ENCODE assay signal across 34 cellular contexts in the genomic region with DNA sequence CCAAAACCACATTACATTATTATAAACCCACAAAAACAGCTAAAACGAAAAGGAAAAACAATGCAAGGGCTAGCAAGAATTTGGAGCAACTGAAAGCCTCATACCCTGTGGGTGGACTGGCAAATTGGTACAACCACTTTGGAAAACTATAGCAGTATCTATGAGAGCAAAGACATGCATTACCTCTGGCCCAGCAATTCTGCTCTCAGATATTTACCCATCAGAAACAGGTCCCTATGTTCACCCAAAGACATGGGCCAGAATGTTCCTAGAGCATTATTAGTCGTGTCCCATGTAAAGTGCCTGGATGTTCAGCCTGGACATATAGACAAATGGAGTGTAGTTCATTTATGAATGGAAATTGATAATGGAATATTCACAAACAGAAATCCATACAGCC.
"Had no signal": no experiment of that assay in that cellular context is flagged by ENCODE, and none has a peak within 500 bp of the region (broad histone marks: within the 10 kb centered on the region; RNA-seq: fewer than 3 reads in every experiment).

No MANE protein-coding gene starts in this region.

- H3K4me2 ChIP-seq: KMS-11 had no signal

- H3K9me3 ChIP-seq: MG63 had no signal

- H3K36me3 ChIP-seq: MG63 had no signal

- H3K4me3 ChIP-seq: MG63 had no signal

- H3K9ac ChIP-seq: KMS-11 had no signal

- DNase-seq: Karpas-422, Kasumi-1, MG63, MM.1S, MV-4-11, NCI-H1048, NCI-H1092, NCI-H1092 treated with DMSO at 0.1 percent for 48 hours, NCI-H1105, NCI-H1105 treated with DMSO at 0.1 percent for 48 hours, NCI-H1417, NCI-H1417 treated with DMSO at 0.1 percent for 48 hours, NCI-H1436, NCI-H1436 treated with DMSO at 0.1 percent for 48 hours, NCI-H146, NCI-H1694, NCI-H1694 treated with DMSO at 0.1 percent for 48 hours, NCI-H187, NCI-H187 treated with DMSO at 0.1 percent for 48 hours, NCI-H1930, NCI-H2029, NCI-H2029 treated with DMSO at 0.1 percent for 48 hours, NCI-H2081, NCI-H2081 treated with DMSO at 0.1 percent for 48 hours, NCI-H2107, NCI-H2171, NCI-H2171 treated with DMSO at 0.1 percent for 48 hours, NCI-H2227 treated with DMSO at 0.1 percent for 48 hours, NCI-H226, NCI-H345, NCI-H446, NCI-H446 treated with DMSO at 0.1 percent for 48 hours, NCI-H510A treated with DMSO at 0.1 percent for 48 hours had no signal

- H3K27ac ChIP-seq: KMS-11 had no signal

- H3K27me3 ChIP-seq: MG63 had no signal
